17 cellular contexts compared by ENCODE assay signal in genomic region chr13:80551650-80552497, GRCh38.
DNase-seq lines count a peak whose midpoint lies in the region; ATAC-seq and TF ChIP-seq lines count a peak whose summit lies in the region.
"Had no signal": no experiment of that assay in that cellular context is flagged by ENCODE, and none has a peak within 500 bp of the region (broad histone marks: within the 10 kb centered on the region; RNA-seq: fewer than 3 reads in every experiment).

No MANE protein-coding gene starts in this region.

- peaks cover 15% of the 10 kb centered on the region for H3K4me1 Mint-ChIP-seq in neural progenitor cell
- H3K4me1 Mint-ChIP-seq: T-helper 17 cell had no signal

- no peak overlapping the region for H3K4me3 Mint-ChIP-seq in neural progenitor cell
- H3K4me3 Mint-ChIP-seq: activated naive CD4-positive, alpha-beta T cell treated with anti-CD3 and anti-CD28 coated beads for 36 hours; T-helper 17 cell had no signal

- CTCF ChIA-PET in HEK293 (lab: Yijun Ruan, JAX): no interaction called here

- H4K20me1 ChIP-seq in neural progenitor cell (ENCODE audit: low read depth): no peaks in the 10 kb centered on the region

- H3K4me3 ChIP-seq in ACC112 (ENCODE audit: low read depth, low read length) (peak overlapping the region; percentile 9), HEK293 (ENCODE audit: low read depth, low read length) (no peak overlapping the region), choroid plexus epithelial cell (ENCODE audit: low read depth, low read length) (no peak overlapping the region), neural progenitor cell (no peak overlapping the region)
- H3K4me3 ChIP-seq: tibial artery had no signal

- H3K79me2 ChIP-seq in ACC112 (ENCODE audit: control insufficient read depth, insufficient read depth, low read length, unreplicated experiment) (no peaks in the 10 kb centered on the region), neural progenitor cell (ENCODE audit: low read depth) (no peaks in the 10 kb centered on the region)

- no peaks in the 10 kb centered on the region for H3F3A ChIP-seq in neural progenitor cell (ENCODE audit: low read depth)

- peak; percentile 38 for DNase-seq in choroid plexus epithelial cell (ENCODE audit: low read depth)
- no peak for DNase-seq in neural progenitor cell (ENCODE audit: low spot score)
- DNase-seq in inferior parietal cortex (ENCODE audit: extremely low spot score): no peak
- DNase-seq in stimulated activated CD4-positive, alpha-beta T cell treated with anti-CD3 and anti-CD28 coated beads, Interleukin-1b, Interleukin-23, amount 100 ng/mL, for 48 hours: no peak
- DNase-seq: activated CD8-positive, alpha-beta memory T cell treated with anti-CD3 and anti-CD28 coated beads, Interleukin-2, amount 50 U/mL, for 4 hours; activated naive CD4-positive, alpha-beta T cell treated with anti-CD3 and anti-CD28 coated beads for 36 hours; mesenchymal stem cell; NCI-H2029 treated with DMSO at 0.1 percent for 48 hours; NCI-H774; posterior cingulate gyrus; T-helper 17 cell; tibial artery had no signal

- H3K27ac ChIP-seq in ACC112 (ENCODE audit: low read depth, low read length) (peak overlapping the region; percentile 11; the same call in 1 of the 2 replicates), HEK293 (ENCODE audit: extremely low read depth, low read depth, low read length) (no peak overlapping the region), neural progenitor cell (no peak overlapping the region)
- H3K27ac ChIP-seq: RWPE1, tibial artery had no signal

- ATAC-seq in HG02759 (IDR thresholded peaks at IDR 0.05; ENCODE audit: unreplicated experiment) (no peak), HG03159 (IDR thresholded peaks at IDR 0.05; ENCODE audit: unreplicated experiment) (no peak)
- ATAC-seq: T-helper 17 cell had no signal

- H3K9me3 ChIP-seq in HEK293 (ENCODE audit: control insufficient read depth, insufficient read depth, low read depth, low read length) (no peaks in the 10 kb centered on the region), neural progenitor cell (ENCODE audit: low read depth) (no peaks in the 10 kb centered on the region)
- H3K9me3 ChIP-seq: tibial artery had no signal

- H3K4me1 ChIP-seq in ACC112 (ENCODE audit: control insufficient read depth, insufficient read depth, low read length, unreplicated experiment) (peaks cover 41% of the 10 kb centered on the region), HEK293 (ENCODE audit: control insufficient read depth, insufficient read depth, low read length) (no peaks in the 10 kb centered on the region), neural progenitor cell (no peaks in the 10 kb centered on the region)

- H3K27ac Mint-ChIP-seq in neural progenitor cell: no peak overlapping the region
- H3K27ac Mint-ChIP-seq: activated naive CD4-positive, alpha-beta T cell treated with anti-CD3 and anti-CD28 coated beads for 36 hours; T-helper 17 cell had no signal

- no peaks in the 10 kb centered on the region for H3K9me3 Mint-ChIP-seq in neural progenitor cell
- H3K9me3 Mint-ChIP-seq: activated naive CD4-positive, alpha-beta T cell treated with anti-CD3 and anti-CD28 coated beads for 36 hours had no signal

- peak overlapping the region; percentile 82 for H2AFZ ChIP-seq in ACC112 (ENCODE audit: low read length, unreplicated experiment)
- peak overlapping the region; percentile 46 for H2AFZ ChIP-seq in neural progenitor cell (replicated peaks)

- H3K27me3 ChIP-seq in ACC112 (ENCODE audit: insufficient read depth, low read length) (no peaks in the 10 kb centered on the region), neural progenitor cell (no peaks in the 10 kb centered on the region)
- H3K27me3 ChIP-seq: tibial artery had no signal

- no peaks in the 10 kb centered on the region for H3K27me3 Mint-ChIP-seq in neural progenitor cell (ENCODE audit: insufficient read depth, low read depth)
- H3K27me3 Mint-ChIP-seq: T-helper 17 cell had no signal

- H3K9ac ChIP-seq in neural progenitor cell: no peak overlapping the region

- H3K36me3 ChIP-seq in ACC112 (ENCODE audit: insufficient read depth, low read length): no peaks in the 10 kb centered on the region
- no peaks in the 10 kb centered on the region for H3K36me3 ChIP-seq in HEK293 (ENCODE audit: control insufficient read depth in 2 of 2, insufficient read depth in 1 of 2, low read length in 2 of 2)
- H3K36me3 ChIP-seq in neural progenitor cell: no peaks in the 10 kb centered on the region
- H3K36me3 ChIP-seq: tibial artery had no signal

- TF ChIP-seq CTCF in HEK293 (tag by site-specific recombination; IDR thresholded peaks at IDR 0.05): no peak
- no peak for TF ChIP-seq CTCF in choroid plexus epithelial cell (conservative IDR thresholded peaks at IDR 0.05; ENCODE audit: low read depth, low read length)
- no peak for TF ChIP-seq CTCF in neural progenitor cell (IDR thresholded peaks at IDR 0.05)

- POLR2A ChIA-PET in HEK293 (lab: Yijun Ruan, JAX): no interaction called here

- H3K4me2 ChIP-seq in neural progenitor cell: no peak overlapping the region

- no peaks in the 10 kb centered on the region for H3K36me3 Mint-ChIP-seq in neural progenitor cell

TF ChIP-seq in HEK293, 187 proteins besides CTCF, POLR2A, EP300 and RAD21:
- TF ChIP-seq WT1 (tag by site-specific recombination; IDR thresholded peaks at IDR 0.05) (peak; percentile 93), ZNF785 (tag by site-specific recombination; IDR thresholded peaks at IDR 0.05) (no peak)
